ENCODE assay signal across 10 cellular contexts in the genomic region with DNA sequence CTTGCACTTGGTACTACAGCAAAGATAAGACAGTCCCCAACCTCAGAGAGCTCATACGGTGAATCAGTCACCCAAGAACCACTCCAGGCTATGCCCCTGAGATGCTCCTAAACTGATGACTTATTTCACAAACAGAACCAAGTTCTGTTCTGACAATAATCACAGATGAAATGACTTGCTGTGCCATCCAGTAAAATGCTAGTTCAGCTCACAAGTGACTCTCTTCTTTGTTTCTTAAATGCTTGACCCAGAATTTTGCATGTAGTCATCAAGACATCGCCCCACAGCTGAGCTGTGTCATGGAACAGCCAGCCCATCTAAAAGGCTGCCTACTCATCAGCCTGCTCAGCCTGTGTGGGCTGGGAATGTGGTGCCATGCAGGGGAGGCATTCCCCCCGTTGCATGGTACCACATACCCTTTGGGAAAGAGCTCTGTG. TPM values are rescaled to one million over a fixed set of nuclear protein-coding genes. Genes with fewer than 3 reads are reported as not detected.
DNase-seq lines count a peak whose midpoint lies in the region; ATAC-seq and TF ChIP-seq lines count a peak whose summit lies in the region.
"Had no signal": no experiment of that assay in that cellular context is flagged by ENCODE, and none has a peak within 500 bp of the region (broad histone marks: within the 10 kb centered on the region; RNA-seq: fewer than 3 reads in every experiment).

No MANE protein-coding gene starts in this region.

- TF ChIP-seq POLR2A in body of pancreas (IDR thresholded peaks at IDR 0.05), result no peak

- H3K4me3 ChIP-seq in trophoblast cell (ENCODE audit: low read depth, low read length) (no peak overlapping the region), body of pancreas (no peak overlapping the region), BE2C (ENCODE audit: low read depth, low read length) (no peak overlapping the region)

- H3K27ac ChIP-seq in trophoblast cell (ENCODE audit: low read depth, low read length) (no peak overlapping the region), body of pancreas (no peak overlapping the region)

- H3K9me3 ChIP-seq in trophoblast cell (ENCODE audit: insufficient read depth, low read depth, low read length), result peaks cover 3% of the 10 kb centered on the region
- H3K9me3 ChIP-seq in body of pancreas, result no peaks in the 10 kb centered on the region
- H3K9me3 ChIP-seq in BE2C, result no peaks in the 10 kb centered on the region

- no peak overlapping the region for H4K8ac ChIP-seq in trophoblast cell (ENCODE audit: low read depth, low read length)

- no peak overlapping the region for H4K12ac ChIP-seq in trophoblast cell (ENCODE audit: low read depth, low read length)

- H3K4ac ChIP-seq in trophoblast cell (ENCODE audit: low read depth, low read length), result no peak overlapping the region

- H3K23ac ChIP-seq in trophoblast cell (ENCODE audit: low read length), result no peak overlapping the region

- H3K9ac ChIP-seq in trophoblast cell (ENCODE audit: low read length), result no peak overlapping the region

- no peaks in the 10 kb centered on the region for H3K79me2 ChIP-seq in trophoblast cell (ENCODE audit: control insufficient read depth, insufficient read depth, low read length, poor library complexity)

- no peaks in the 10 kb centered on the region for H3K27me3 ChIP-seq in trophoblast cell (ENCODE audit: insufficient read depth, low read length)
- H3K27me3 ChIP-seq in body of pancreas, result no peaks in the 10 kb centered on the region
- no peaks in the 10 kb centered on the region for H3K27me3 ChIP-seq in BE2C

- H2AFZ ChIP-seq in trophoblast cell (ENCODE audit: insufficient read depth, low read length, poor library complexity), result no peak overlapping the region

- no peak overlapping the region for H3K4me2 ChIP-seq in trophoblast cell (ENCODE audit: low read length)

- ATAC-seq in GM18873 (IDR thresholded peaks at IDR 0.05; ENCODE audit: low FRiP score, unreplicated experiment) (peak; percentile 61), GM21737 (IDR thresholded peaks at IDR 0.05; ENCODE audit: unreplicated experiment) (peak; percentile 49), body of pancreas (no peak)

- no peak overlapping the region for H2BK12ac ChIP-seq in trophoblast cell (ENCODE audit: low read length)

- WGBS in trophoblast cell (ENCODE audit: extremely low coverage, insufficient coverage, insufficient read length), result no CpG with 5 or more reads among the region's 3 CpGs
- 83 to 87% methylated on average over 3 of the region's 3 CpGs for WGBS in body of pancreas, 2 donors

- no peak overlapping the region for H2AK5ac ChIP-seq in trophoblast cell (ENCODE audit: low read length)

- no peak overlapping the region for H4K91ac ChIP-seq in trophoblast cell (ENCODE audit: low read depth, low read length)

- H2BK120ac ChIP-seq in trophoblast cell (ENCODE audit: insufficient read depth, low read length, poor library complexity), result no peak overlapping the region

- H3K4me1 ChIP-seq in trophoblast cell (ENCODE audit: control insufficient read depth in 1 of 2, insufficient read depth in 2 of 2, low read length in 2 of 2), result peaks cover 6 to 11% of the 10 kb centered on the region in 2 experiments
- H3K4me1 ChIP-seq in body of pancreas, result peaks cover 21% of the 10 kb centered on the region
- no peaks in the 10 kb centered on the region for H3K4me1 ChIP-seq in BE2C

- DNase-seq in HK-2 (ENCODE audit: unreplicated experiment), result peak; percentile 38
- no peak for DNase-seq in trophoblast cell
- no peak for DNase-seq in NCI-H2171 treated with DMSO at 0.1 percent for 48 hours (lab: John Stamatoyannopoulos, UW)
- DNase-seq in NCI-H1092 treated with DMSO at 0.1 percent for 48 hours (lab: John Stamatoyannopoulos, UW), result no peak
- DNase-seq in body of pancreas, result no peak
- DNase-seq in BE2C, result no peak
- DNase-seq: amniotic stem cell, NCI-H1048 had no signal

- H3K36me3 ChIP-seq in trophoblast cell (ENCODE audit: control insufficient read depth in 1 of 2, insufficient read depth in 2 of 2, low read length in 2 of 2) (no peaks in the 10 kb centered on the region), body of pancreas (replicated peaks in 1 of 2; ENCODE audit: insufficient read depth in 1 of 2, low read depth in 2 of 2) (no peaks in the 10 kb centered on the region), BE2C (no peaks in the 10 kb centered on the region)

- H3K18ac ChIP-seq in trophoblast cell (ENCODE audit: low read length), result no peak overlapping the region

- H2BK5ac ChIP-seq in trophoblast cell (ENCODE audit: low read depth, low read length, poor library complexity), result no peak overlapping the region

- TF ChIP-seq CTCF in body of pancreas (IDR thresholded peaks at IDR 0.05) (no peak), BE2C (IDR thresholded peaks at IDR 0.05; ENCODE audit: low read depth, low read length) (no peak)

- H3K14ac ChIP-seq in trophoblast cell (ENCODE audit: low read length), result peak overlapping the region; percentile 4

- intact Hi-C loops in body of pancreas (cut with DNase I), result no loop called here

- H3K79me1 ChIP-seq in trophoblast cell (ENCODE audit: low read length), result no peaks in the 10 kb centered on the region

RNA-seq across cellular contexts. Expression of gene SLC19A2, which starts 6.1 kb away (rescaled TPM):
- 29.4 and 30.4 TPM in 2 replicates for polyA plus RNA-seq in trophoblast cell (2013)
- 10 to 100 TPM; 15.0 to 18.1 TPM for total RNA-seq in body of pancreas
- polyA plus RNA-seq in BE2C (2012; ENCODE audit: insufficient read depth, insufficient read length, low read depth), result 6.5 TPM
